ENCODE assay signal across 11 cellular contexts in genomic region chr3:14440168-14440518, GRCh38. TPM values are rescaled to one million over a fixed set of nuclear protein-coding genes. Genes with fewer than 3 reads are reported as not detected.
DNase-seq lines count a peak whose midpoint lies in the region; ATAC-seq, FAIRE-seq and TF ChIP-seq lines count a peak whose summit lies in the region.
"Had no signal": no experiment of that assay in that cellular context is flagged by ENCODE, and none has a peak within 500 bp of the region (broad histone marks: within the 10 kb centered on the region; RNA-seq: fewer than 3 reads in every experiment).

No MANE protein-coding gene starts in this region.

- no peak for TF ChIP-seq RAD21 in H1 (IDR thresholded peaks at IDR 0.05 in 1 of 2, conservative IDR thresholded peaks at IDR 0.05 in 1 of 2; ENCODE audit: low read depth in 2 of 2, low read length in 2 of 2)

- H3K23me2 ChIP-seq in H1 (ENCODE audit: low read depth, low read length), result no peaks in the 10 kb centered on the region

- ATAC-seq in upper lobe of left lung (ENCODE audit: low FRiP score in 2 of 2), result no peak
- ATAC-seq: T-cell had no signal

- H3K4ac ChIP-seq in H1 (replicated peaks; ENCODE audit: insufficient read length, low read depth, low read length), result no peak overlapping the region

- no peaks in the 10 kb centered on the region for H3K9me3 Mint-ChIP-seq in activated CD4-positive, alpha-beta memory T cell treated with anti-CD3 and anti-CD28 coated beads for 36 hours
- H3K9me3 Mint-ChIP-seq: T-cell had no signal

- H4K8ac ChIP-seq in H1 (ENCODE audit: extremely low read depth, insufficient read depth, low read length), result no peak overlapping the region

- H3K27ac Mint-ChIP-seq in activated CD4-positive, alpha-beta memory T cell treated with anti-CD3 and anti-CD28 coated beads for 36 hours, result no peak overlapping the region

- H3K27ac ChIP-seq in left ventricle myocardium inferior (replicated peaks) (peak overlapping the region; percentile 73), right atrium auricular region (peak overlapping the region in 1 of 2 donors; percentile 42), OCI-LY1 (ENCODE audit: low read depth, low read length, poor library complexity, severe bottlenecking) (peak overlapping the region; percentile 93), H1 (ENCODE audit: low read depth, low read length) (no peak overlapping the region), upper lobe of left lung (peak overlapping the region; percentile 25 to 73 (median 64))
- H3K27ac ChIP-seq: brain microvascular endothelial cell had no signal

- FAIRE-seq in H1 (lab: Jason Lieb, UNC) (no peak), urothelium cell line (lab: Jason Lieb, UNC) (no peak)

- H2AK5ac ChIP-seq in H1 (ENCODE audit: low read depth, low read length), result no peak overlapping the region

- no peak overlapping the region for H3K23ac ChIP-seq in H1 (ENCODE audit: insufficient read length)

- H3F3A ChIP-seq in OCI-LY1 (ENCODE audit: insufficient read depth, low read length), result no peaks in the 10 kb centered on the region

- H2BK20ac ChIP-seq in H1 (ENCODE audit: low read length), result no peak overlapping the region

- H4K20me1 ChIP-seq in OCI-LY1 (ENCODE audit: insufficient read depth, low read length) (no peaks in the 10 kb centered on the region), H1 (replicated peaks in 1 of 2; ENCODE audit: control insufficient read depth in 1 of 2, insufficient read depth in 2 of 2, low read length in 2 of 2) (peaks cover 15 to 38% of the 10 kb centered on the region in 2 experiments)

- intact Hi-C loops in left ventricle myocardium inferior (cut with micrococcal nuclease), result no loop called here
- intact Hi-C loops in activated CD4-positive, alpha-beta memory T cell treated with anti-CD3 and anti-CD28 coated beads for 36 hours (cut with micrococcal nuclease), result no loop called here

- no peak overlapping the region for H3K14ac ChIP-seq in H1 (ENCODE audit: insufficient read length)

- no peaks in the 10 kb centered on the region for H3K27me3 Mint-ChIP-seq in activated CD4-positive, alpha-beta memory T cell treated with anti-CD3 and anti-CD28 coated beads for 36 hours
- H3K27me3 Mint-ChIP-seq: T-cell had no signal

- no peak overlapping the region for H2AFZ ChIP-seq in OCI-LY1 (ENCODE audit: low read length)
- H2AFZ ChIP-seq in H1 (ENCODE audit: low read length), result no peak overlapping the region

- no peak overlapping the region for H2BK5ac ChIP-seq in H1 (ENCODE audit: low read depth, low read length)

- H3K4me1 Mint-ChIP-seq in activated CD4-positive, alpha-beta memory T cell treated with anti-CD3 and anti-CD28 coated beads for 36 hours (ENCODE audit: low read depth), result peaks cover 16% of the 10 kb centered on the region

- 0 out of 2 replicates have a peak overlapping the region, but pooled peaks have one; percentile 46 for H2BK15ac ChIP-seq in H1 (ENCODE audit: low read length)

- no peaks in the 10 kb centered on the region for H3K9me3 ChIP-seq in left ventricle myocardium inferior (replicated peaks)
- no peaks in the 10 kb centered on the region for H3K9me3 ChIP-seq in right atrium auricular region
- no peaks in the 10 kb centered on the region for H3K9me3 ChIP-seq in OCI-LY1 (ENCODE audit: low read length)
- H3K9me3 ChIP-seq in H1 (ENCODE audit: insufficient read depth in 2 of 2, low read depth in 1 of 2, low read length in 1 of 2), result no peaks in the 10 kb centered on the region
- no peaks in the 10 kb centered on the region for H3K9me3 ChIP-seq in upper lobe of left lung
- H3K9me3 ChIP-seq: ovary had no signal

- TF ChIP-seq POLR2A in H1 (IDR thresholded peaks at IDR 0.05; ENCODE audit: control extremely low read depth in 1 of 2, low read depth in 2 of 2, low read length in 2 of 2) (no peak), upper lobe of left lung (IDR thresholded peaks at IDR 0.05) (no peak)

- no peak overlapping the region for H4K91ac ChIP-seq in H1 (replicated peaks; ENCODE audit: insufficient read length, low read length)

- no peak for TF ChIP-seq CTCF in left ventricle myocardium inferior (IDR thresholded peaks at IDR 0.05; ENCODE audit: borderline replicate concordance)
- no peak for TF ChIP-seq CTCF in right atrium auricular region (IDR thresholded peaks at IDR 0.05)
- no peak for TF ChIP-seq CTCF in OCI-LY1 (IDR thresholded peaks at IDR 0.05; ENCODE audit: low read length)
- TF ChIP-seq CTCF in H1 (IDR thresholded peaks at IDR 0.05; ENCODE audit: control extremely low read depth in 1 of 3, insufficient read depth in 1 of 3, low read depth in 1 of 3, low read length in 3 of 3), result no peak
- TF ChIP-seq CTCF in upper lobe of left lung (IDR thresholded peaks at IDR 0.05), result no peak

- no peak overlapping the region for H3K56ac ChIP-seq in H1 (replicated peaks; ENCODE audit: insufficient read length, low read depth, low read length)

- 0 out of 2 replicates have a peak overlapping the region, but pooled peaks have one; percentile 39 for H2BK12ac ChIP-seq in H1 (ENCODE audit: low read depth, low read length)

- POLR2A ChIA-PET in H1 (lab: Charles Lee; ENCODE audit: partially characterized antibody), result interaction anchor here (1.2 to 1.7 kb wide), 2 partner anchors 9 to 37 kb away, joined by 3 read pairs; no protein-coding TSS in a partner anchor
- POLR2A ChIA-PET in activated CD4-positive, alpha-beta memory T cell treated with anti-CD3 and anti-CD28 coated beads for 36 hours (lab: Charles Lee), result no interaction called here

- H3K18ac ChIP-seq in H1 (ENCODE audit: extremely low read depth, low read length), result no peak overlapping the region

- no peak overlapping the region for H4K5ac ChIP-seq in H1 (ENCODE audit: insufficient read length, low read depth, low read length)

- no peaks in the 10 kb centered on the region for H3K9me2 ChIP-seq in OCI-LY1 (ENCODE audit: low read depth, low read length)

- H3K27me3 ChIP-seq in left ventricle myocardium inferior (ENCODE audit: low read depth), result peaks cover 44% of the 10 kb centered on the region
- no peaks in the 10 kb centered on the region for H3K27me3 ChIP-seq in right atrium auricular region
- H3K27me3 ChIP-seq in OCI-LY1 (ENCODE audit: insufficient read depth, low read length), result no peaks in the 10 kb centered on the region
- no peaks in the 10 kb centered on the region; a peak in 1 of 7 replicates for H3K27me3 ChIP-seq in H1 (replicated peaks in 1 of 4; ENCODE audit: control insufficient read depth in 3 of 4, extremely low read depth in 1 of 4, insufficient read depth in 3 of 4, low read length in 3 of 4)
- no peaks in the 10 kb centered on the region for H3K27me3 ChIP-seq in upper lobe of left lung
- H3K27me3 ChIP-seq: brain microvascular endothelial cell, ovary had no signal

- H3K79me1 ChIP-seq in H1 (ENCODE audit: low read depth, low read length), result peaks cover 43% of the 10 kb centered on the region

- TF ChIP-seq EP300 in H1 (IDR thresholded peaks at IDR 0.05; ENCODE audit: borderline replicate concordance in 1 of 2, low read depth in 2 of 2, low read length in 2 of 2) (no peak), upper lobe of left lung (IDR thresholded peaks at IDR 0.05) (no peak)

- no peak overlapping the region for H2BK120ac ChIP-seq in H1 (replicated peaks; ENCODE audit: low read depth, low read length)

- H3K4me3 ChIP-seq in left ventricle myocardium inferior, result peak overlapping the region; percentile 25
- H3K4me3 ChIP-seq in right atrium auricular region, result no peak overlapping the region
- peak overlapping the region; percentile 53 for H3K4me3 ChIP-seq in OCI-LY1 (ENCODE audit: low read depth, low read length, poor library complexity, severe bottlenecking)
- H3K4me3 ChIP-seq in H1 (ENCODE audit: extremely low read depth in 1 of 4, insufficient read depth in 2 of 4, low read depth in 3 of 4, low read length in 4 of 4), result no peak overlapping the region
- no peak overlapping the region for H3K4me3 ChIP-seq in upper lobe of left lung
- H3K4me3 ChIP-seq: ovary had no signal

- peaks cover 75% of the 10 kb centered on the region for H3K4me1 ChIP-seq in left ventricle myocardium inferior
- peaks cover 0 to 70% of the 10 kb centered on the region in 2 donors for H3K4me1 ChIP-seq in right atrium auricular region
- peaks cover 47% of the 10 kb centered on the region for H3K4me1 ChIP-seq in OCI-LY1 (ENCODE audit: insufficient read depth, low read length, severe bottlenecking)
- H3K4me1 ChIP-seq in H1 (replicated peaks in 1 of 4; ENCODE audit: control insufficient read depth in 3 of 4, insufficient read depth in 4 of 4, low read length in 3 of 4), result peaks cover 5 to 16% (median 11%) of the 10 kb centered on the region in 4 experiments
- peaks cover 60 to 76% (median 65%) of the 10 kb centered on the region in 4 donors for H3K4me1 ChIP-seq in upper lobe of left lung

- H3K36me3 ChIP-seq in left ventricle myocardium inferior, result peaks cover 7% of the 10 kb centered on the region
- peaks cover 5% of the 10 kb centered on the region for H3K36me3 ChIP-seq in right atrium auricular region
- H3K36me3 ChIP-seq in OCI-LY1 (ENCODE audit: insufficient read depth, low read length), result peaks cover 18% of the 10 kb centered on the region
- peaks cover 0 to 10% (median 0%) of the 10 kb centered on the region in 4 experiments; a peak in 2 of 8 replicates for H3K36me3 ChIP-seq in H1 (ENCODE audit: control insufficient read depth in 2 of 4, insufficient read depth in 4 of 4, low read length in 3 of 4)
- peaks cover 0 to 15% (median 6%) of the 10 kb centered on the region in 4 donors for H3K36me3 ChIP-seq in upper lobe of left lung
- H3K36me3 ChIP-seq: brain microvascular endothelial cell, ovary had no signal

- H3K9ac ChIP-seq in OCI-LY1 (ENCODE audit: low read length), result peak overlapping the region; percentile 54; the same call in 1 of the 2 replicates
- no peak overlapping the region; a peak in 1 of 7 replicates for H3K9ac ChIP-seq in H1 (replicated peaks in 1 of 4; ENCODE audit: extremely low read depth in 1 of 4, low read depth in 3 of 4, low read length in 3 of 4)

- H3K4me2 ChIP-seq in OCI-LY1 (ENCODE audit: low read length) (peak overlapping the region; percentile 72), H1 (ENCODE audit: insufficient read depth in 1 of 2, low read depth in 2 of 2, low read length in 2 of 2) (peak overlapping the region in 1 of 2 experiments; percentile 3; a peak in 1 of 4 replicates)

- WGBS in H1 (ENCODE audit: extremely low coverage in 1 of 2, insufficient coverage in 1 of 2, insufficient read length in 1 of 2, insufficient replicate concordance in 2 of 2, low coverage in 1 of 2, low lambda C conversion rate in 2 of 2, missing lambda C conversion rate in 1 of 2), 2 experiments, result 89% methylated on average over 1 of the region's 3 CpGs; no CpG with 5 or more reads in 1 of the 2 experiments
- 46 to 55% methylated on average over 3 of the region's 3 CpGs for WGBS in upper lobe of left lung, 2 donors

- no peak for DNase-seq in left ventricle myocardium inferior
- DNase-seq in right atrium auricular region (ENCODE audit: low spot score), result no peak
- DNase-seq in H1 (ENCODE audit: low read depth in 1 of 2, low spot score in 2 of 2), result no peak
- no peak for DNase-seq in upper lobe of left lung
- DNase-seq in activated CD4-positive, alpha-beta memory T cell treated with anti-CD3 and anti-CD28 coated beads for 36 hours, result no peak
- no peak for DNase-seq in activated CD4-positive, alpha-beta T cell treated with anti-CD3 and anti-CD28 coated beads for 48 hours
- DNase-seq in urothelium cell line (ENCODE audit: low spot score), result no peak

- H3K36me3 Mint-ChIP-seq in activated CD4-positive, alpha-beta memory T cell treated with anti-CD3 and anti-CD28 coated beads for 36 hours, result peaks cover 14% of the 10 kb centered on the region

- H3K79me2 ChIP-seq in OCI-LY1 (ENCODE audit: insufficient read depth, low read length), result peaks cover 4% of the 10 kb centered on the region; the same call in 1 of the 2 replicates
- peaks cover 3 to 59% of the 10 kb centered on the region in 2 experiments; a peak in 3 of 4 replicates for H3K79me2 ChIP-seq in H1 (ENCODE audit: control insufficient read depth in 1 of 2, insufficient read depth in 2 of 2, low read length in 2 of 2)

- H3K4me3 Mint-ChIP-seq in activated CD4-positive, alpha-beta memory T cell treated with anti-CD3 and anti-CD28 coated beads for 36 hours, result no peak overlapping the region
- H3K4me3 Mint-ChIP-seq: T-cell had no signal

- CTCF ChIA-PET in H1 (lab: Charles Lee; ENCODE audit: partially characterized antibody), result interaction anchor here (0.7 to 3.0 kb wide), 9 partner anchors 9 to 164 kb away, joined by 3 to 12 read pairs (median 5); no protein-coding TSS in a partner anchor
- CTCF ChIA-PET in activated CD4-positive, alpha-beta memory T cell treated with anti-CD3 and anti-CD28 coated beads for 36 hours (lab: Charles Lee), result no interaction called here

RNA-seq across cellular contexts. Expression of gene SLC6A6, which starts 37.7 kb away (rescaled TPM):
- total RNA-seq in left ventricle myocardium inferior (35.4 TPM), right atrium auricular region (10 to 100 TPM; 81.5 to 85.9 TPM), upper lobe of left lung (100 to 1,000 TPM in 2 of 6 donors, 10 to 100 TPM in 4; 60.6 to 154 (median 92.8) TPM)
- 140 and 144 TPM in 2 replicates for total RNA-seq in H1 (2021; fragmentation: NEBNext Ultra II Directional; extraction: Animal tissue kit (Norgen Biotek cat#: 25700))
- polyA plus RNA-seq in H1 (2011; rRNA removed), result 66.2 and 77.8 TPM in 2 replicates
- polyA plus RNA-seq in H1 (2011; cell fraction: cytosol; rRNA removed), result 69.0 TPM
- polyA plus RNA-seq in H1 (2011; cell fraction: nucleus; rRNA removed), result 164 TPM
- polyA plus RNA-seq in H1 (2012, experiment 1 of 2), result 61.4 to 78.1 TPM (median 74.2 TPM) in 4 replicates
- 45.2 TPM for polyA plus RNA-seq in H1 (2012, experiment 2 of 2)
- polyA plus RNA-seq in H1 (2013, experiment 1 of 2), result 158 TPM
- 135 TPM for polyA plus RNA-seq in H1 (2013, experiment 2 of 2)
- polyA minus RNA-seq in H1 (2011; rRNA and poly(A)+ RNA removed), result 242 and 245 TPM in 2 replicates
- polyA minus RNA-seq in H1 (2011; cell fraction: cytosol; rRNA and poly(A)+ RNA removed), result 135 TPM
- polyA minus RNA-seq in H1 (2011; cell fraction: nucleus; rRNA and poly(A)+ RNA removed), result 104 TPM
- 10 to 100 TPM; 44.0 to 45.1 TPM for total RNA-seq in activated CD4-positive, alpha-beta memory T cell treated with anti-CD3 and anti-CD28 coated beads for 36 hours

Comparison
In these comparisons a context has a peak if more than half of its experiments do, and no peak if none do; other contexts are left out.
1. H3K4me3 ChIP-seq: peak in left ventricle myocardium inferior (single experiment) and OCI-LY1 (single experiment); none in right atrium auricular region (0 of 2), H1 (0 of 4) and upper lobe of left lung (0 of 4).